ENCODE assay signal across 14 cellular contexts in genomic region chr18:57210711-57211411, GRCh38.
DNase-seq lines count a peak whose midpoint lies in the region; ATAC-seq and TF ChIP-seq lines count a peak whose summit lies in the region.
"Had no signal": no experiment of that assay in that cellular context is flagged by ENCODE, and none has a peak within 500 bp of the region (broad histone marks: within the 10 kb centered on the region; RNA-seq: fewer than 3 reads in every experiment).

No MANE protein-coding gene starts in this region.

- 88% methylated on average over 1 of the region's 1 CpG for WGBS in esophagus muscularis mucosa
- WGBS in sigmoid colon, 2 donors: 36 to 74% methylated on average over 1 of the region's 1 CpG

- no peaks in the 10 kb centered on the region for H3K79me2 ChIP-seq in GM23338 (replicated peaks; ENCODE audit: insufficient read depth)

- H3K27me3 ChIP-seq in GM23338 (ENCODE audit: insufficient read depth): no peaks in the 10 kb centered on the region
- H3K27me3 ChIP-seq in Panc1 (ENCODE audit: control insufficient read depth, insufficient read depth, low read length): no peaks in the 10 kb centered on the region
- peaks cover 0 to 17% (median 2%) of the 10 kb centered on the region in 4 donors for H3K27me3 ChIP-seq in esophagus muscularis mucosa
- H3K27me3 ChIP-seq in sigmoid colon: peaks cover 0 to 11% (median 0%) of the 10 kb centered on the region in 3 donors
- no peaks in the 10 kb centered on the region for H3K27me3 ChIP-seq in uterus

- H3F3A ChIP-seq in GM23338 (replicated peaks; ENCODE audit: low read depth): no peaks in the 10 kb centered on the region

- H3K36me3 ChIP-seq in GM23338 (ENCODE audit: insufficient read depth) (no peaks in the 10 kb centered on the region), Panc1 (ENCODE audit: control insufficient read depth, insufficient read depth, low read length) (no peaks in the 10 kb centered on the region), esophagus muscularis mucosa (no peaks in the 10 kb centered on the region), sigmoid colon (no peaks in the 10 kb centered on the region), uterus (no peaks in the 10 kb centered on the region)
- H3K36me3 ChIP-seq: gastroesophageal sphincter, HAP-1 had no signal

- ATAC-seq in GM23338 (no peak; the same call in 2 of the 3 replicates), Panc1 (peak; percentile 77), omental fat pad (ENCODE audit: low FRiP score) (peak; percentile 26), GM18498 (IDR thresholded peaks at IDR 0.05; ENCODE audit: unreplicated experiment) (no peak)

- DNase-seq in GM23338 (ENCODE audit: low spot score): no peak
- DNase-seq in Panc1 (ENCODE audit: low read depth, low spot score): no peak
- peak; percentile 78 for DNase-seq in esophagus muscularis mucosa (ENCODE audit: extremely low spot score)
- no peak for DNase-seq in omental fat pad (ENCODE audit: low spot score)
- no peak for DNase-seq in SKM-1 (lab: John Stamatoyannopoulos, UW; ENCODE audit: unreplicated experiment)
- DNase-seq in sigmoid colon: no peak
- DNase-seq in uterus: no peak
- DNase-seq: activated CD4-positive, alpha-beta T cell treated with anti-CD3 and anti-CD28 coated beads for 1 hour; Karpas-422; stimulated activated naive CD8-positive, alpha-beta T cell treated with anti-CD3 and anti-CD28 coated beads, Interleukin-15, amount 100 ng/mL, for 72 hours had no signal

- CTCF ChIA-PET in Panc1 (lab: Charles Lee): no interaction called here

- H3K27ac ChIP-seq in GM23338 (ENCODE audit: low read depth) (peak overlapping the region; percentile 81; the same call in 1 of the 2 replicates), Panc1 (ENCODE audit: low read length) (no peak overlapping the region), esophagus muscularis mucosa (replicated peaks in 1 of 4) (no peak overlapping the region), sigmoid colon (no peak overlapping the region), uterus (no peak overlapping the region)
- H3K27ac ChIP-seq: gastroesophageal sphincter had no signal

- H3K9me2 ChIP-seq in GM23338 (ENCODE audit: insufficient read depth): peaks cover 14% of the 10 kb centered on the region

- H3K4me1 Mint-ChIP-seq in GM23338: peaks cover 47% of the 10 kb centered on the region

- no peak overlapping the region for H3K4me3 Mint-ChIP-seq in GM23338

- in situ Hi-C loops in Panc1 (cut with HindIII; ENCODE audit: low pct_unique_long_range_greater_than_20kb, low sequenced_read_pairs): no loop called here

- H3K9me3 Mint-ChIP-seq in GM23338: no peaks in the 10 kb centered on the region
- H3K9me3 Mint-ChIP-seq: stimulated activated naive CD8-positive, alpha-beta T cell treated with anti-CD3 and anti-CD28 coated beads, Interleukin-15, amount 100 ng/mL, for 72 hours had no signal

- H3K27me3 Mint-ChIP-seq in GM23338 (ENCODE audit: insufficient read depth, low read depth, poor library complexity): peaks cover 17% of the 10 kb centered on the region

- H4K20me1 ChIP-seq in GM23338 (replicated peaks; ENCODE audit: insufficient read depth): no peaks in the 10 kb centered on the region

- H3K9me3 ChIP-seq in Panc1 (ENCODE audit: control insufficient read depth, insufficient read depth, low read depth, low read length) (no peaks in the 10 kb centered on the region), esophagus muscularis mucosa (no peaks in the 10 kb centered on the region), sigmoid colon (no peaks in the 10 kb centered on the region), uterus (no peaks in the 10 kb centered on the region)
- H3K9me3 ChIP-seq: HAP-1 had no signal

- no TSS peak for BruUV-seq in Panc1 (replicated peaks; lab: Mats Ljungman, UMichigan)

- H3K4me2 ChIP-seq in GM23338: peak overlapping the region; percentile 76

- no peak for TF ChIP-seq POLR2A in esophagus muscularis mucosa (IDR thresholded peaks at IDR 0.05; ENCODE audit: low read depth)
- TF ChIP-seq POLR2A in sigmoid colon (IDR thresholded peaks at IDR 0.05): no peak
- no peak for TF ChIP-seq POLR2A in uterus (IDR thresholded peaks at IDR 0.05)

- peak overlapping the region; percentile 43; the same call in 1 of the 2 replicates for H3K4me3 ChIP-seq in GM23338
- 0 out of 4 replicates have a peak overlapping the region, but pooled peaks of 1 of the 2 experiments have one; percentile 11 for H3K4me3 ChIP-seq in Panc1 (ENCODE audit: low read depth in 2 of 2, low read length in 2 of 2)
- H3K4me3 ChIP-seq in esophagus muscularis mucosa: no peak overlapping the region
- H3K4me3 ChIP-seq in sigmoid colon: no peak overlapping the region
- H3K4me3 ChIP-seq in uterus: no peak overlapping the region
- H3K4me3 ChIP-seq: HAP-1 had no signal

- peaks cover 34% of the 10 kb centered on the region for H3K4me1 ChIP-seq in GM23338 (ENCODE audit: insufficient read depth)
- 0 out of 2 replicates have a peak, but pooled peaks cover 3% of the 10 kb centered on the region for H3K4me1 ChIP-seq in Panc1 (ENCODE audit: control insufficient read depth, insufficient read depth, low read length)
- peaks cover 0 to 14% (median 10%) of the 10 kb centered on the region in 4 donors for H3K4me1 ChIP-seq in esophagus muscularis mucosa
- H3K4me1 ChIP-seq in sigmoid colon: peaks cover 0 to 9% (median 2%) of the 10 kb centered on the region in 4 donors
- no peaks in the 10 kb centered on the region for H3K4me1 ChIP-seq in uterus

- POLR2A ChIA-PET in Panc1 (lab: Charles Lee): no interaction called here

- TF ChIP-seq EP300 in esophagus muscularis mucosa (IDR thresholded peaks at IDR 0.05) (no peak), sigmoid colon (IDR thresholded peaks at IDR 0.05) (no peak)

- H2AFZ ChIP-seq in GM23338: peak overlapping the region; percentile 99

- H3K27ac Mint-ChIP-seq in GM23338: no peak overlapping the region
- H3K27ac Mint-ChIP-seq: activated naive CD4-positive, alpha-beta T cell treated with anti-CD3 and anti-CD28 coated beads, Interleukin-2, amount 50 U/mL, for 72 hours had no signal

- TF ChIP-seq CTCF in GM23338 (conservative IDR thresholded peaks at IDR 0.05; ENCODE audit: low read depth in 2 of 2) (no peak), Panc1 (IDR thresholded peaks at IDR 0.05) (no peak), esophagus muscularis mucosa (IDR thresholded peaks at IDR 0.05) (no peak), omental fat pad (IDR thresholded peaks at IDR 0.05) (no peak), sigmoid colon (IDR thresholded peaks at IDR 0.05) (no peak), uterus (IDR thresholded peaks at IDR 0.05) (no peak)

- H3K36me3 Mint-ChIP-seq in GM23338 (ENCODE audit: low read depth): no peaks in the 10 kb centered on the region
- H3K36me3 Mint-ChIP-seq: activated naive CD4-positive, alpha-beta T cell treated with anti-CD3 and anti-CD28 coated beads, Interleukin-2, amount 50 U/mL, for 72 hours had no signal

- intact Hi-C loops in Panc1 (cut with micrococcal nuclease; ENCODE audit: unreplicated experiment): no loop called here
- intact Hi-C loops in esophagus muscularis mucosa (cut with DNase I): no loop called here
- intact Hi-C loops in sigmoid colon (cut with DNase I): no loop called here
- intact Hi-C loops in uterus (cut with DNase I; ENCODE audit: low total_unique reads): no loop called here

TF ChIP-seq in GM23338, 12 proteins besides CTCF, POLR2A, EP300 and RAD21 (continues in another document):
- TF ChIP-seq ZNF114 (CRISPR knock-in tag; IDR thresholded peaks at IDR 0.05) (no peak), NANOG (IDR thresholded peaks at IDR 0.05; ENCODE audit: borderline replicate concordance) (no peak), EZH2 (IDR thresholded peaks at IDR 0.05; ENCODE audit: low read depth, unreplicated experiment) (no peak)

Comparison
In these comparisons a context has a peak if more than half of its experiments do, and no peak if none do; other contexts are left out.
1. ATAC-seq: peak in Panc1 (single experiment) and omental fat pad (single experiment); none in GM23338 (single experiment) and GM18498 (single experiment).